ENCODE assay signal across 8 cellular contexts in the genomic region with DNA sequence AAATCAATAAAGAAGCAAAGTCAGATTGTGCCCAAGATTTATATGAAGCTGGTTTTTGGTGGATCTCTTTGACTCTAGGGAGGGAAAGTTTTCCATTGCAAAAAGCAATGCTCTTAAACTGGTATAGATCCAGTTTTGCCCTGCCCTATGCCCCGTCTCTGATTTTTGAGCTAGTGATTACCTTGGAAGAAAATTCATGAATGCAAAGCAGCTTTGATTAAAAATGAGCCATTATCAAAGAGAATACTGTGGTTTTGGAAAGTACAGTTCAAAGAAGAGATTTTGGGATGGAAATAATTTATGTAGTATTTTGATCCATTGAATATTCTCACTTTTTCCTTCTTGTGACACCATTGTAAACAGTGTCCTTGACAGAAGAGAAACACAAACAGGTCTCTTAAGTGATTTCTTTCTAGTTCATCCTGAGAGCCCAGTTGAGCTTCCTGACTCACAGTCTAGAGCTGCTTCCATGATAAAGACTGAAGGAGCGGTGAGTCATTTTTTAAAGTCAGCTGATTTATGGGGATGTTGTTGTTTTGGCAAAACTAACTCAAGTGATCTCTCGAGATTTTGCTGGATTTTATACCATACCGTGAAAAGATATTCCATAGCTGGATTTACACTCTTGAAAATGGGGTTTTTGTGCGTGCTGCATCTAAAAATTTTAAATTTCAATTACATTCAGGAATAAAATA.
A peak's percentile ranks its signal among the peaks of the same experiment; 100 is the strongest.
DNase-seq lines count a peak whose midpoint lies in the region; ATAC-seq and TF ChIP-seq lines count a peak whose summit lies in the region.

No MANE protein-coding gene starts in this region.

- H3K9me3 ChIP-seq in HUES6 (ENCODE audit: control insufficient read depth, insufficient read depth, low read depth, low read length) (no peaks in the 10 kb centered on the region), ovary (no peaks in the 10 kb centered on the region)

- H3K4me1 ChIP-seq in HUES6 (ENCODE audit: control insufficient read depth, insufficient read depth, low read length) (peaks cover 61% of the 10 kb centered on the region), mesendoderm (ENCODE audit: control insufficient read depth, low read depth, low read length) (peaks cover 13% of the 10 kb centered on the region), ovary (ENCODE audit: insufficient read depth) (peaks cover 8% of the 10 kb centered on the region)

- H3K27me3 ChIP-seq in HUES6 (ENCODE audit: control insufficient read depth, insufficient read depth, low read length) (no peaks in the 10 kb centered on the region), mesendoderm (ENCODE audit: insufficient read depth, low read length, poor library complexity) (no peaks in the 10 kb centered on the region), ovary (no peaks in the 10 kb centered on the region)

- no peaks in the 10 kb centered on the region for H3K36me3 Mint-ChIP-seq in brain

- peak overlapping the region; percentile 95 for H3K18ac ChIP-seq in mesendoderm (ENCODE audit: low read length)

- peaks cover 66% of the 10 kb centered on the region for H3K79me2 ChIP-seq in mesendoderm (ENCODE audit: control insufficient read depth, insufficient read depth, low read length)

- no peak overlapping the region for H3K23ac ChIP-seq in mesendoderm (ENCODE audit: low read length)

- peak overlapping the region; percentile 27; the same call in 1 of the 2 replicates for H3K4me3 ChIP-seq in HUES6 (ENCODE audit: low read depth, low read length)
- no peak overlapping the region for H3K4me3 ChIP-seq in mesendoderm (ENCODE audit: low read length)
- H3K4me3 ChIP-seq in ovary = no peak overlapping the region

- H2BK15ac ChIP-seq in mesendoderm (replicated peaks; ENCODE audit: low read depth) = no peak overlapping the region

- H4K8ac ChIP-seq in mesendoderm (ENCODE audit: low read depth, low read length) = no peak overlapping the region

- peaks cover 2% of the 10 kb centered on the region for H3K79me1 ChIP-seq in mesendoderm (ENCODE audit: low read length)

- ATAC-seq in HG02938 (IDR thresholded peaks at IDR 0.05; ENCODE audit: unreplicated experiment) = no peak
- ATAC-seq in GM18505 (IDR thresholded peaks at IDR 0.05; ENCODE audit: unreplicated experiment) = no peak

- no peak overlapping the region for H2BK120ac ChIP-seq in mesendoderm (ENCODE audit: low read depth, low read length)

- no peak overlapping the region for H2AK5ac ChIP-seq in mesendoderm (ENCODE audit: low read length)

- no peak overlapping the region for H3K4me2 ChIP-seq in mesendoderm (ENCODE audit: low read length)

- H3K36me3 ChIP-seq in HUES6 (ENCODE audit: control insufficient read depth, insufficient read depth, low read length) = no peaks in the 10 kb centered on the region
- H3K36me3 ChIP-seq in mesendoderm (ENCODE audit: control insufficient read depth, insufficient read depth, low read length) = no peaks in the 10 kb centered on the region
- no peaks in the 10 kb centered on the region for H3K36me3 ChIP-seq in ovary

- TF ChIP-seq POLR2A in GM18505 (IDR thresholded peaks at IDR 0.05; ENCODE audit: borderline replicate concordance, extremely low read depth, insufficient read depth, insufficient read length) (no peak), ovary (IDR thresholded peaks at IDR 0.05) (no peak)

- no peak overlapping the region for H3K56ac ChIP-seq in mesendoderm (ENCODE audit: low read length)

- no peak overlapping the region for H2BK5ac ChIP-seq in mesendoderm (ENCODE audit: low read length)

- peaks cover 0 to 2% (median 0%) of the 10 kb centered on the region in 5 experiments for H3K9me3 Mint-ChIP-seq in brain

- H3K4ac ChIP-seq in mesendoderm (ENCODE audit: low read depth, low read length) = no peak overlapping the region

- H3K27me3 Mint-ChIP-seq in brain = peaks cover 10% of the 10 kb centered on the region

- peaks cover 75% of the 10 kb centered on the region for H3K4me1 Mint-ChIP-seq in brain

- H3K4me3 Mint-ChIP-seq in brain = peak overlapping the region; percentile 3 to 69 (median 11)

- H3K27ac ChIP-seq in HUES6 (ENCODE audit: low read depth, low read length) (peak overlapping the region; percentile 89; the same call in 1 of the 2 replicates), mesendoderm (ENCODE audit: low read depth, low read length) (no peak overlapping the region), ovary (peak overlapping the region in 1 of 2 donors; percentile 39)

- no CpG with 5 or more reads among the region's 5 CpGs for WGBS in mesendoderm (ENCODE audit: extremely low coverage, insufficient coverage, low lambda C conversion rate)
- WGBS in ovary, 3 donors = 27 to 33% (median 30%) methylated on average over 5 of the region's 5 CpGs

- H4K5ac ChIP-seq in mesendoderm (ENCODE audit: low read length) = no peak overlapping the region

- peak overlapping the region; percentile 55 for H3K9ac ChIP-seq in HUES6 (ENCODE audit: low read length)
- no peak overlapping the region for H3K9ac ChIP-seq in mesendoderm (ENCODE audit: low read length)

- TF ChIP-seq CTCF in brain (conservative IDR thresholded peaks at IDR 0.05) = no peak
- no peak for TF ChIP-seq CTCF in ovary (IDR thresholded peaks at IDR 0.05)

- TF ChIP-seq EP300 in ovary (IDR thresholded peaks at IDR 0.05) = no peak

- intact Hi-C loops in ovary (cut with DNase I) = loop anchor here in 2 of 4 donors (10.0 kb wide), 2 partner anchors 63 to 1973 kb away; no protein-coding TSS in a partner anchor

- peak overlapping the region in 2 of 5 experiments; percentile 18 to 87 for H3K27ac Mint-ChIP-seq in brain

- DNase-seq in AG20443 (ENCODE audit: low spot score) = peak; percentile 66
- DNase-seq in mesendoderm = peak; percentile 93
- DNase-seq in ovary = no peak
- DNase-seq in activated CD4-positive, alpha-beta T cell treated with anti-CD3 and anti-CD28 coated beads for 1 hour = no peak

Comparison
In these comparisons a context has a peak if more than half of its experiments do, and no peak if none do; other contexts are left out.
1. DNase-seq: peak in AG20443 (single experiment) and mesendoderm (single experiment); none in ovary (0 of 5) and activated CD4-positive, alpha-beta T cell treated with anti-CD3 and anti-CD28 coated beads for 1 hour (single experiment).